Comparison of ENCODE assay signal across 6 cellular contexts in the genomic region with DNA sequence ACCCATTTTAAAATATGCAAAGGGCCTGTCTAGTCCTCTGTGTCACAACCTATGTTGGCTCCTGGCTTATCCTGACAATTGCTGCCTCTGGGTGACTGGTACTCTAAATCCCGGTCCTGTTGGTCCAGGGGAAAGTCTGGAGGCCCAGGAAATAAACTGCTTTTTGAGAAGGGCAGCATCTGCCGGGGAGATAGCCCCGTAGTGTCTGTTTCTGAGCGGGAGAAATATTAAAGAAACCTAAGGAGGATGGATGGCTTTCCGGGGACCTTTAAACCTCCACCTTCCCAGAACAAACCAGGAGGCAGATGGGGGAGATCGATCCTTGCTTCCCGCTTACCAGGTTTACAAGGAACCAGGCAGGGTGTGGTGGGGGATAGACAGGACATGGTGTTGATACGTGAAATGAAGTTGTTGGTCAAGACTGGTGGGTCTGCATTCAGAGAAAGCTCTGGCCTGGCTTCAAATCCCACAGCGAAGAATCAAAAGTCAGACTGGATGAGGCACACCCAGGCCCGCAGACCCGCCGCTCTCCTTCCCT. TPM values are rescaled to one million over a fixed set of nuclear protein-coding genes. Genes with fewer than 3 reads are reported as not detected.
DNase-seq lines count a peak whose midpoint lies in the region; ATAC-seq and TF ChIP-seq lines count a peak whose summit lies in the region.

No MANE protein-coding gene starts in this region.

- intact Hi-C loops in spleen (cut with DNase I; ENCODE audit: low total_unique reads) = no loop called here

- no peak for ATAC-seq in HG03025 (IDR thresholded peaks at IDR 0.05; ENCODE audit: low FRiP score, unreplicated experiment)

- no peaks in the 10 kb centered on the region for H3K9me3 ChIP-seq in spleen

- H3K27ac ChIP-seq in spleen = peak overlapping the region; percentile 85 to 94 (median 88)

- TF ChIP-seq POLR2A in spleen (IDR thresholded peaks at IDR 0.05) = no peak

- H3K4me1 ChIP-seq in spleen = peaks cover 2 to 64% (median 43%) of the 10 kb centered on the region in 6 donors

- 34 to 49% (median 37%) methylated on average over 12 of the region's 12 CpGs for WGBS in spleen, 5 donors

- DNase-seq in fibroblast of pulmonary artery (ENCODE audit: low read depth) (no peak), spleen (no peak), CD1c-positive myeloid dendritic cell (ENCODE audit: extremely low spot score) (no peak), SW 1271 (lab: John Stamatoyannopoulos, UW) (no peak)

- H3K36me3 ChIP-seq in spleen = no peaks in the 10 kb centered on the region

- H3K4me3 ChIP-seq in WI38 (ENCODE audit: low read depth, low read length) (peak overlapping the region; percentile 96), fibroblast of pulmonary artery (replicated peaks; ENCODE audit: low read depth, low read length) (peak overlapping the region; percentile 80), spleen (peak overlapping the region; percentile 48 to 79 (median 67))

- H3K27me3 ChIP-seq in spleen (replicated peaks in 1 of 7) = peaks cover 0 to 80% (median 37%) of the 10 kb centered on the region in 7 donors

- TF ChIP-seq CTCF in WI38 (IDR thresholded peaks at IDR 0.05; ENCODE audit: low read depth, low read length) (no peak), fibroblast of pulmonary artery (IDR thresholded peaks at IDR 0.05; ENCODE audit: low read length, missing control alignments) (no peak), spleen (IDR thresholded peaks at IDR 0.05 in 8 of 11, conservative IDR thresholded peaks at IDR 0.05 in 3 of 11) (no peak)

RNA-seq across cellular contexts. Expression of a gene that starts 3.8 kb away (rescaled TPM):
- total RNA-seq in spleen = 10 to 100 TPM in 4 of 7 donors, 1 to 10 TPM in 3; 5.9 to 21.9 (median 10.2) TPM
- polyA plus RNA-seq in spleen = 1 to 10 TPM; 7.2 to 8.2 (median 8.0) TPM

RNA-seq across cellular contexts. Expression of a gene that starts 10.3 kb away (rescaled TPM):
- not detected for total RNA-seq in spleen
- under 1 TPM in 1 of 3 donors, not detected in 2; 0.06 TPM for polyA plus RNA-seq in spleen

RNA-seq across cellular contexts. Expression of a gene that starts 37.0 kb away (rescaled TPM):
- total RNA-seq in spleen = 1 to 10 TPM; 1.9 to 6.4 (median 3.6) TPM
- polyA plus RNA-seq in spleen = 1 to 10 TPM; 2.3 to 2.7 (median 2.4) TPM

RNA-seq across cellular contexts. Expression of a gene that starts 48.9 kb away (rescaled TPM):
- 10 to 100 TPM in 4 of 7 donors, 1 to 10 TPM in 3; 6.8 to 23.1 (median 10.4) TPM for total RNA-seq in spleen
- polyA plus RNA-seq in spleen = 1 to 10 TPM; 3.6 to 7.8 (median 6.5) TPM

RNA-seq across cellular contexts. Expression of a gene that starts 52.5 kb away (rescaled TPM):
- 1 to 10 TPM in 3 of 7 donors, under 1 TPM in 4; 0.43 to 2.6 (median 0.67) TPM for total RNA-seq in spleen
- polyA plus RNA-seq in spleen = 1 to 10 TPM in 2 of 3 donors, under 1 TPM in 1; 0.91 to 1.5 (median 1.3) TPM
